ENCODE assay signal across 9 cellular contexts in genomic region chr10:23293145-23293724, GRCh38. TPM values are rescaled to one million over a fixed set of nuclear protein-coding genes. Genes with fewer than 3 reads are reported as not detected.
DNase-seq lines count a peak whose midpoint lies in the region; ATAC-seq and TF ChIP-seq lines count a peak whose summit lies in the region.
"Had no signal": no experiment of that assay in that cellular context is flagged by ENCODE, and none has a peak within 500 bp of the region (broad histone marks: within the 10 kb centered on the region; RNA-seq: fewer than 3 reads in every experiment).

No MANE protein-coding gene starts in this region.

- H3K27ac ChIP-seq in 22Rv1 (no peak overlapping the region), VCaP (no peak overlapping the region), foreskin keratinocyte (no peak overlapping the region)
- H3K27ac ChIP-seq: epithelial cell of prostate had no signal

- peaks cover 20% of the 10 kb centered on the region for H3K27me3 ChIP-seq in foreskin keratinocyte

- DNase-seq in HEK293T (ENCODE audit: extremely low spot score), result peak; percentile 42
- DNase-seq in NAMALWA (ENCODE audit: low spot score), result peak; percentile 78
- peak in 1 of 2 donors; percentile 36 for DNase-seq in foreskin keratinocyte
- peak; percentile 38 for DNase-seq in stimulated activated CD4-positive, alpha-beta T cell treated with anti-CD3 and anti-CD28 coated beads, Interleukin-1b, Interleukin-23, amount 100 ng/mL, for 48 hours

- peak; percentile 95 for ATAC-seq in foreskin keratinocyte
- ATAC-seq in HG03571 (IDR thresholded peaks at IDR 0.05; ENCODE audit: unreplicated experiment), result no peak

- CTCF ChIA-PET in HEK293T (lab: Yijun Ruan, JAX), result interaction anchor here (0.6 to 5.2 kb wide), 7 partner anchors 10 to 1195 kb away, joined by 3 to 58 read pairs (median 3); no protein-coding TSS in a partner anchor

- no peaks in the 10 kb centered on the region for H3K4me1 ChIP-seq in foreskin keratinocyte

- TF ChIP-seq CTCF in 22Rv1 (IDR thresholded peaks at IDR 0.05) (peak; percentile 81), GM12872 (IDR thresholded peaks at IDR 0.05; ENCODE audit: insufficient read depth, low read depth, low read length) (peak; percentile 71), VCaP (conservative IDR thresholded peaks at IDR 0.05) (peak; percentile 78), foreskin keratinocyte (conservative IDR thresholded peaks at IDR 0.05) (peak; percentile 73)

- POLR2A ChIA-PET in HEK293T (lab: Yijun Ruan, JAX), result no interaction called here

TF ChIP-seq in HEK293T, 16 proteins besides CTCF, POLR2A, EP300 and RAD21:
- no peak for TF ChIP-seq TARDBP (IDR thresholded peaks at IDR 0.05)
- no peak for TF ChIP-seq NFRKB (IDR thresholded peaks at IDR 0.05)
- no peak for TF ChIP-seq CTBP1 (IDR thresholded peaks at IDR 0.05; ENCODE audit: borderline replicate concordance)
- no peak for TF ChIP-seq FOXM1 (IDR thresholded peaks at IDR 0.05; ENCODE audit: borderline replicate concordance)
- TF ChIP-seq ELF4 (IDR thresholded peaks at IDR 0.05), result no peak
- no peak for TF ChIP-seq FOXA1 (IDR thresholded peaks at IDR 0.05)
- TF ChIP-seq SP1 (IDR thresholded peaks at IDR 0.05), result no peak
- TF ChIP-seq HDGF (IDR thresholded peaks at IDR 0.05; ENCODE audit: borderline replicate concordance), result no peak
- no peak for TF ChIP-seq ARNT (IDR thresholded peaks at IDR 0.05)
- TF ChIP-seq SUZ12 (IDR thresholded peaks at IDR 0.05), result no peak
- TF ChIP-seq PKNOX1 (IDR thresholded peaks at IDR 0.05), result no peak
- no peak for TF ChIP-seq BHLHE40 (IDR thresholded peaks at IDR 0.05; ENCODE audit: borderline replicate concordance)
- TF ChIP-seq ZNF384 (IDR thresholded peaks at IDR 0.05), result no peak
- no peak for TF ChIP-seq LEF1 (IDR thresholded peaks at IDR 0.05; ENCODE audit: borderline replicate concordance)
- TF ChIP-seq L3MBTL2 (conservative IDR thresholded peaks at IDR 0.05), result no peak
- TF ChIP-seq FOXK2 (IDR thresholded peaks at IDR 0.05), result no peak

RNA-seq across cellular contexts. Expression of gene C10orf67, which starts 51.4 kb away (rescaled TPM):
- 0.10 and 0.11 TPM in 2 replicates for total RNA-seq in foreskin keratinocyte
- polyA plus RNA-seq in foreskin keratinocyte, result 0.02 and 0.18 TPM in 2 replicates
